ENCODE assay signal across 1 cellular context in genomic region chr5:16418471-16418922, GRCh38.
A peak's percentile ranks its signal among the peaks of the same experiment; 100 is the strongest.
TF ChIP-seq lines count a peak whose summit lies in the region.

No MANE protein-coding gene starts in this region.

TF ChIP-seq in K562, 482 proteins besides CTCF, POLR2A, EP300 and RAD21 (continued from another document and continues in another):
- TF ChIP-seq, protein P1, sequence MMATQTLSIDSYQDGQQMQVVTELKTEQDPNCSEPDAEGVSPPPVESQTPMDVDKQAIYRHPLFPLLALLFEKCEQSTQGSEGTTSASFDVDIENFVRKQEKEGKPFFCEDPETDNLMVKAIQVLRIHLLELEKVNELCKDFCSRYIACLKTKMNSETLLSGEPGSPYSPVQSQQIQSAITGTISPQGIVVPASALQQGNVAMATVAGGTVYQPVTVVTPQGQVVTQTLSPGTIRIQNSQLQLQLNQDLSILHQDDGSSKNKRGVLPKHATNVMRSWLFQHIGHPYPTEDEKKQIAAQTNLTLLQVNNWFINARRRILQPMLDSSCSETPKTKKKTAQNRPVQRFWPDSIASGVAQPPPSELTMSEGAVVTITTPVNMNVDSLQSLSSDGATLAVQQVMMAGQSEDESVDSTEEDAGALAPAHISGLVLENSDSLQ (IDR thresholded peaks at IDR 0.05), result peak; percentile 88
- no peak for TF ChIP-seq ATF1 (CRISPR knock-in tag; IDR thresholded peaks at IDR 0.05)
- peak; percentile 57 for TF ChIP-seq ATF1 (tag; IDR thresholded peaks at IDR 0.05)
- TF ChIP-seq NONO (IDR thresholded peaks at IDR 0.05; ENCODE audit: low read depth in 2 of 2, low read length in 1 of 2), result peak in 1 of 2 experiments; percentile 56; a peak in 1 of 4 replicates
- no peak for TF ChIP-seq SMC3 (conservative IDR thresholded peaks at IDR 0.05; ENCODE audit: insufficient read depth, low read depth, low read length)
- peak; percentile 87 for TF ChIP-seq ZNF766 (CRISPR knock-in tag; conservative IDR thresholded peaks at IDR 0.05)
- TF ChIP-seq ZNF212 (CRISPR knock-in tag; IDR thresholded peaks at IDR 0.05), result no peak
- TF ChIP-seq, protein P2, sequence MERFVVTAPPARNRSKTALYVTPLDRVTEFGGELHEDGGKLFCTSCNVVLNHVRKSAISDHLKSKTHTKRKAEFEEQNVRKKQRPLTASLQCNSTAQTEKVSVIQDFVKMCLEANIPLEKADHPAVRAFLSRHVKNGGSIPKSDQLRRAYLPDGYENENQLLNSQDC (CRISPR knock-in tag; IDR thresholded peaks at IDR 0.05), result no peak
- no peak; the same call in 1 of the 2 replicates for TF ChIP-seq ZNF398 (CRISPR knock-in tag; IDR thresholded peaks at IDR 0.05)
- TF ChIP-seq ZNF316 (IDR thresholded peaks at IDR 0.05), result no peak
- no peak for TF ChIP-seq ZFPM2 (CRISPR knock-in tag; IDR thresholded peaks at IDR 0.05)
- TF ChIP-seq ELK3 (CRISPR knock-in tag; IDR thresholded peaks at IDR 0.05), result no peak
- TF ChIP-seq HNRNPL (IDR thresholded peaks at IDR 0.05; ENCODE audit: low read depth, low read length), result no peak
- TF ChIP-seq ZBTB5 (IDR thresholded peaks at IDR 0.05), result no peak
- TF ChIP-seq MXI1 (IDR thresholded peaks at IDR 0.05; ENCODE audit: low read depth, low read length), result no peak; the same call in 1 of the 2 replicates
- peak; percentile 40; the same call in 1 of the 2 replicates for TF ChIP-seq ATF7 (IDR thresholded peaks at IDR 0.05)
- peak; percentile 98 for TF ChIP-seq DPF2 (IDR thresholded peaks at IDR 0.05)
- TF ChIP-seq MTA1 (IDR thresholded peaks at IDR 0.05; ENCODE audit: borderline replicate concordance), result no peak
- TF ChIP-seq SREBF1 (IDR thresholded peaks at IDR 0.05; ENCODE audit: borderline replicate concordance, low read depth, low read length), result no peak
- TF ChIP-seq BCLAF1 (IDR thresholded peaks at IDR 0.05; ENCODE audit: borderline replicate concordance in 1 of 2, control insufficient read depth in 1 of 2, low read depth in 2 of 2, low read length in 1 of 2), result no peak
- TF ChIP-seq GABPA (tag; conservative IDR thresholded peaks at IDR 0.05; ENCODE audit: low read depth), result no peak
- TF ChIP-seq AFF1 (IDR thresholded peaks at IDR 0.05; ENCODE audit: low read depth in 1 of 2, partially characterized antibody in 2 of 2), result peak in 1 of 2 experiments; percentile 85
- TF ChIP-seq, protein P3, sequence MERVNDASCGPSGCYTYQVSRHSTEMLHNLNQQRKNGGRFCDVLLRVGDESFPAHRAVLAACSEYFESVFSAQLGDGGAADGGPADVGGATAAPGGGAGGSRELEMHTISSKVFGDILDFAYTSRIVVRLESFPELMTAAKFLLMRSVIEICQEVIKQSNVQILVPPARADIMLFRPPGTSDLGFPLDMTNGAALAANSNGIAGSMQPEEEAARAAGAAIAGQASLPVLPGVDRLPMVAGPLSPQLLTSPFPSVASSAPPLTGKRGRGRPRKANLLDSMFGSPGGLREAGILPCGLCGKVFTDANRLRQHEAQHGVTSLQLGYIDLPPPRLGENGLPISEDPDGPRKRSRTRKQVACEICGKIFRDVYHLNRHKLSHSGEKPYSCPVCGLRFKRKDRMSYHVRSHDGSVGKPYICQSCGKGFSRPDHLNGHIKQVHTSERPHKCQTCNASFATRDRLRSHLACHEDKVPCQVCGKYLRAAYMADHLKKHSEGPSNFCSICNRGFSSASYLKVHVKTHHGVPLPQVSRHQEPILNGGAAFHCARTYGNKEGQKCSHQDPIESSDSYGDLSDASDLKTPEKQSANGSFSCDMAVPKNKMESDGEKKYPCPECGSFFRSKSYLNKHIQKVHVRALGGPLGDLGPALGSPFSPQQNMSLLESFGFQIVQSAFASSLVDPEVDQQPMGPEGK (CRISPR knock-in tag; IDR thresholded peaks at IDR 0.05; ENCODE audit: borderline replicate concordance), result no peak
- TF ChIP-seq PHB (CRISPR knock-in tag; IDR thresholded peaks at IDR 0.05), result no peak
- TF ChIP-seq NFRKB (IDR thresholded peaks at IDR 0.05; ENCODE audit: low read depth), result no peak
- no peak for TF ChIP-seq ZNF785 (CRISPR knock-in tag; IDR thresholded peaks at IDR 0.05)
- TF ChIP-seq TRIM24 (IDR thresholded peaks at IDR 0.05), result peak; percentile 99 to 100
- TF ChIP-seq DIDO1 (tag; IDR thresholded peaks at IDR 0.05; ENCODE audit: low read depth), result no peak
- TF ChIP-seq, protein P4, sequence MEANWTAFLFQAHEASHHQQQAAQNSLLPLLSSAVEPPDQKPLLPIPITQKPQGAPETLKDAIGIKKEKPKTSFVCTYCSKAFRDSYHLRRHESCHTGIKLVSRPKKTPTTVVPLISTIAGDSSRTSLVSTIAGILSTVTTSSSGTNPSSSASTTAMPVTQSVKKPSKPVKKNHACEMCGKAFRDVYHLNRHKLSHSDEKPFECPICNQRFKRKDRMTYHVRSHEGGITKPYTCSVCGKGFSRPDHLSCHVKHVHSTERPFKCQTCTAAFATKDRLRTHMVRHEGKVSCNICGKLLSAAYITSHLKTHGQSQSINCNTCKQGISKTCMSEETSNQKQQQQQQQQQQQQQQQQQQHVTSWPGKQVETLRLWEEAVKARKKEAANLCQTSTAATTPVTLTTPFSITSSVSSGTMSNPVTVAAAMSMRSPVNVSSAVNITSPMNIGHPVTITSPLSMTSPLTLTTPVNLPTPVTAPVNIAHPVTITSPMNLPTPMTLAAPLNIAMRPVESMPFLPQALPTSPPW (CRISPR knock-in tag; IDR thresholded peaks at IDR 0.05), result 0 out of 2 replicates have a peak, but pooled peaks have one; percentile 38
- TF ChIP-seq NR0B1 (IDR thresholded peaks at IDR 0.05; ENCODE audit: partially characterized antibody), result no peak
- TF ChIP-seq HDAC1 (IDR thresholded peaks at IDR 0.05), result peak; percentile 75 to 91; a peak in 3 of 4 replicates
- peak; percentile 40 for TF ChIP-seq HMBOX1 (IDR thresholded peaks at IDR 0.05)
- no peak for TF ChIP-seq POLR2G (IDR thresholded peaks at IDR 0.05; ENCODE audit: low read depth, low read length)
- TF ChIP-seq NFATC3 (IDR thresholded peaks at IDR 0.05), result 0 out of 2 replicates have a peak, but pooled peaks have one; percentile 77
- TF ChIP-seq KAT7 (CRISPR knock-in tag; IDR thresholded peaks at IDR 0.05; ENCODE audit: borderline replicate concordance), result no peak
- TF ChIP-seq SIN3A (IDR thresholded peaks at IDR 0.05; ENCODE audit: borderline replicate concordance in 2 of 2, control insufficient read depth in 1 of 2, low read depth in 2 of 2, low read length in 2 of 2), result no peak
- peak; percentile 100 for TF ChIP-seq SMAD4 (CRISPR knock-in tag; conservative IDR thresholded peaks at IDR 0.05)
- peak; percentile 93 for TF ChIP-seq NCOA4 (IDR thresholded peaks at IDR 0.05; ENCODE audit: partially characterized antibody)
